Comparison of ENCODE assay signal across 26 cellular contexts in the genomic region with DNA sequence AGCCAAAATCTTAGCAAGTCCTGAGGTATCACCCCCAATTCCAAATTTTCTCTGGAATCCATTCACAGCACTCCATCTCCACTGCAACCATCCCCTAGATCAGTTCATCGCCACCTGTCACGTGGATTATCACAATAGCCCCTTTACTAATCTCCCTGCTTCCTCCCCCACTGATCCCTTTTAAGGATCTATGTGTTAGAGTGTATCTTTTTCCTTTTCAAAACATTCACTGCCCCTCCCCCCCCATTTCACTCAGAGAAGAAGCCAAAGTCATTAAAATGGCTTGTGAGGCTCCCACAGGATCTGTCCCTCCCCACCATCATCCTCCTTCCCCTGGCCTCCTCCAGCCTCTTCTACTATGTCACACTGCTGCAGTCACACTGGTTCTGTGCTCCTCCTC. TPM values are rescaled to one million over a fixed set of nuclear protein-coding genes. Genes with fewer than 3 reads are reported as not detected.
DNase-seq lines count a peak whose midpoint lies in the region; ATAC-seq, FAIRE-seq and TF ChIP-seq lines count a peak whose summit lies in the region.
"Had no signal": no experiment of that assay in that cellular context is flagged by ENCODE, and none has a peak within 500 bp of the region (broad histone marks: within the 10 kb centered on the region; RNA-seq: fewer than 3 reads in every experiment).

No MANE protein-coding gene starts in this region.

- H4K20me1 ChIP-seq in HepG2 (ENCODE audit: insufficient read depth, low read length), result no peaks in the 10 kb centered on the region

- CTCF ChIA-PET in HepG2 (lab: Yijun Ruan, JAX; ENCODE audit: low intra/inter-chr PET ratio, low total read pairs), result no interaction called here

- no peak overlapping the region for H3K27ac ChIP-seq in HepG2 (ENCODE audit: extremely low read length, insufficient read depth, low read length)
- no peak overlapping the region for H3K27ac ChIP-seq in right lobe of liver
- peak overlapping the region; percentile 41 for H3K27ac ChIP-seq in WERI-Rb-1
- no peak overlapping the region for H3K27ac ChIP-seq in neuronal stem cell (replicated peaks; ENCODE audit: low read length)
- no peak overlapping the region for H3K27ac ChIP-seq in heart right ventricle
- H3K27ac ChIP-seq: 22Rv1, A549, C4-2B, GM23248, HL-60 had no signal

- no peak overlapping the region for H2BK120ac ChIP-seq in neuronal stem cell (ENCODE audit: low read depth, low read length)

- H3K4me1 ChIP-seq in HepG2 (ENCODE audit: insufficient read depth, low read length), result peaks cover 16% of the 10 kb centered on the region; the same call in 1 of the 2 replicates
- H3K4me1 ChIP-seq in right lobe of liver, result peaks cover 0 to 14% (median 3%) of the 10 kb centered on the region in 4 donors
- H3K4me1 ChIP-seq in neuronal stem cell (ENCODE audit: control insufficient read depth in 2 of 2, insufficient read depth in 1 of 2, low read depth in 1 of 2, low read length in 2 of 2), result peaks cover 6 to 9% of the 10 kb centered on the region in 2 donors
- peaks cover 0 to 18% (median 16%) of the 10 kb centered on the region in 9 donors for H3K4me1 ChIP-seq in heart right ventricle

- no peak for FAIRE-seq in HepG2 (lab: Jason Lieb, UNC)
- no peak for FAIRE-seq in GM19239 (lab: Jason Lieb, UNC)
- FAIRE-seq: A549, GM12878, H54, K562 had no signal

- H3K79me1 ChIP-seq in neuronal stem cell (ENCODE audit: low read depth, low read length), result no peaks in the 10 kb centered on the region

- no peak for TF ChIP-seq POLR2A in HepG2 (IDR thresholded peaks at IDR 0.05; ENCODE audit: insufficient read depth in 1 of 2, low read depth in 2 of 2, low read length in 2 of 2)
- TF ChIP-seq POLR2A in right lobe of liver (IDR thresholded peaks at IDR 0.05), result no peak

- H3K23ac ChIP-seq in neuronal stem cell (ENCODE audit: low read depth, low read length, poor library complexity), result no peak overlapping the region

- no peak overlapping the region for H2BK15ac ChIP-seq in neuronal stem cell (ENCODE audit: low read length)

- H3K4me3 ChIP-seq in HepG2 (replicated peaks in 1 of 3; ENCODE audit: insufficient read depth in 1 of 3, low read depth in 2 of 3, low read length in 3 of 3) (no peak overlapping the region), right lobe of liver (no peak overlapping the region), WERI-Rb-1 (ENCODE audit: low read depth, low read length) (no peak overlapping the region), neuronal stem cell (ENCODE audit: low read length in 2 of 2) (no peak overlapping the region), heart right ventricle (no peak overlapping the region)
- H3K4me3 ChIP-seq: A549, GM12878, GM23248, K562 had no signal

- no peak overlapping the region for H3K4ac ChIP-seq in neuronal stem cell (ENCODE audit: low read length)

- H3K36me3 ChIP-seq in HepG2 (replicated peaks in 1 of 2; ENCODE audit: control insufficient read depth in 1 of 2, insufficient read depth in 2 of 2, low read length in 2 of 2) (no peaks in the 10 kb centered on the region), right lobe of liver (no peaks in the 10 kb centered on the region), WERI-Rb-1 (no peaks in the 10 kb centered on the region), neuronal stem cell (replicated peaks in 1 of 2; ENCODE audit: control insufficient read depth in 2 of 2, insufficient read depth in 2 of 2, low read length in 2 of 2) (no peaks in the 10 kb centered on the region), heart right ventricle (no peaks in the 10 kb centered on the region)

- TF ChIP-seq CTCF in HepG2 (CRISPR knock-in tag; IDR thresholded peaks at IDR 0.05) (no peak), right lobe of liver (IDR thresholded peaks at IDR 0.05) (no peak), WERI-Rb-1 (IDR thresholded peaks at IDR 0.05; ENCODE audit: low read depth, low read length) (no peak), heart right ventricle (IDR thresholded peaks at IDR 0.05) (no peak)

- no peak overlapping the region for H2AK5ac ChIP-seq in neuronal stem cell (ENCODE audit: low read depth, low read length)

- H3K18ac ChIP-seq in neuronal stem cell (ENCODE audit: low read length), result no peak overlapping the region

- H2BK5ac ChIP-seq in neuronal stem cell (ENCODE audit: low read length), result no peak overlapping the region

- DNase-seq in HepG2 (ENCODE audit: low spot score) (no peak), right lobe of liver (no peak), NCI-H82 (lab: John Stamatoyannopoulos, UW) (peak; percentile 96), WERI-Rb-1 (peak; percentile 65), neuronal stem cell (ENCODE audit: low spot score) (no peak), heart right ventricle (no peak), GM19239 (ENCODE audit: insufficient read length, low spot score) (no peak)
- DNase-seq: AML-193; Caco-2; CD4-positive, alpha-beta T cell; DMS 273 treated with DMSO at 0.1 percent for 48 hours; DMS53; DND-41; EL; GM23248; HCEC 1CT; HFFc6; IMR-90 had no signal

- BruUV-seq in HepG2 (replicated peaks; lab: Mats Ljungman, UMichigan), result no TSS peak

- peaks cover 3 to 34% of the 10 kb centered on the region in 2 experiments; a peak in 4 of 5 replicates for H3K27me3 ChIP-seq in HepG2 (ENCODE audit: control insufficient read depth in 1 of 2, insufficient read depth in 2 of 2, low read length in 2 of 2)
- no peaks in the 10 kb centered on the region for H3K27me3 ChIP-seq in right lobe of liver
- H3K27me3 ChIP-seq in WERI-Rb-1 (ENCODE audit: insufficient read depth, low read depth, severe bottlenecking), result no peaks in the 10 kb centered on the region
- peaks cover 5 to 66% (median 26%) of the 10 kb centered on the region in 3 experiments for H3K27me3 ChIP-seq in neuronal stem cell (ENCODE audit: control insufficient read depth in 3 of 3, insufficient read depth in 3 of 3, low read depth in 1 of 3, low read length in 3 of 3)
- H3K27me3 ChIP-seq in heart right ventricle, result peaks cover 0 to 33% (median 18%) of the 10 kb centered on the region in 7 donors

- H3K79me2 ChIP-seq in HepG2 (ENCODE audit: insufficient read depth, low read length), result no peaks in the 10 kb centered on the region

- H3K14ac ChIP-seq in neuronal stem cell (ENCODE audit: low read length), result no peak overlapping the region

- no peak overlapping the region for H2AFZ ChIP-seq in HepG2 (ENCODE audit: low read length)
- no peak overlapping the region for H2AFZ ChIP-seq in neuronal stem cell (ENCODE audit: low read length)
- H2AFZ ChIP-seq: GM23248 had no signal

- no peak overlapping the region for H3K4me2 ChIP-seq in HepG2 (ENCODE audit: low read depth, low read length)
- no peak overlapping the region for H3K4me2 ChIP-seq in neuronal stem cell (ENCODE audit: insufficient read depth, low read length, poor library complexity, severe bottlenecking)
- H3K4me2 ChIP-seq: A549 had no signal

- no peaks in the 10 kb centered on the region for H3K9me3 ChIP-seq in HepG2 (ENCODE audit: low read length)
- no peaks in the 10 kb centered on the region for H3K9me3 ChIP-seq in right lobe of liver
- no peaks in the 10 kb centered on the region for H3K9me3 ChIP-seq in WERI-Rb-1 (ENCODE audit: severe bottlenecking)
- H3K9me3 ChIP-seq in neuronal stem cell (replicated peaks in 1 of 2; ENCODE audit: control insufficient read depth in 2 of 2, insufficient read depth in 1 of 2, low read depth in 1 of 2, low read length in 2 of 2), result peaks cover 0 to 3% of the 10 kb centered on the region in 2 donors
- H3K9me3 ChIP-seq in heart right ventricle, result no peaks in the 10 kb centered on the region
- H3K9me3 ChIP-seq: A549, Caco-2 had no signal

- no peak overlapping the region for H4K91ac ChIP-seq in neuronal stem cell (ENCODE audit: low read depth, low read length, poor library complexity)

- in situ Hi-C loops in HepG2 (cut with HindIII; ENCODE audit: extremely low pct_ligation_motif_present, low pct_unique_long_range_greater_than_20kb), result no loop called here

- H2BK12ac ChIP-seq in neuronal stem cell (ENCODE audit: low read length), result no peak overlapping the region

- no peak for TF ChIP-seq EP300 in HepG2 (IDR thresholded peaks at IDR 0.05; ENCODE audit: low read depth in 2 of 2, low read length in 2 of 2)
- TF ChIP-seq EP300 in HepG2 (CRISPR knock-in tag; IDR thresholded peaks at IDR 0.05; ENCODE audit: borderline replicate concordance), result no peak

- intact Hi-C loops in HepG2 (cut with micrococcal nuclease; ENCODE audit: unreplicated experiment) (no loop called here), right lobe of liver (cut with DNase I) (no loop called here), heart right ventricle (cut with DNase I) (no loop called here)

- 53% methylated on average over 2 of the region's 2 CpGs for WGBS in HepG2 (ENCODE audit: low lambda C conversion rate)
- 56% methylated on average over 2 of the region's 2 CpGs for WGBS in right lobe of liver (ENCODE audit: insufficient coverage, low coverage, low lambda C conversion rate, missing lambda C conversion rate)
- WGBS in neuronal stem cell (ENCODE audit: extremely low coverage in 2 of 2, insufficient read length in 2 of 2, insufficient replicate concordance in 1 of 2), 2 donors, result no CpG with 5 or more reads among the region's 2 CpGs
- WGBS in heart right ventricle, 2 donors, result 73 to 83% methylated on average over 2 of the region's 2 CpGs

- ATAC-seq in HepG2 (no peak), right lobe of liver (no peak), GM18520 (IDR thresholded peaks at IDR 0.05; ENCODE audit: unreplicated experiment) (no peak), heart right ventricle (no peak)
- ATAC-seq: A549, GM12878, K562 had no signal

- H4K8ac ChIP-seq in neuronal stem cell (ENCODE audit: low read depth, low read length), result no peak overlapping the region

- TF ChIP-seq RAD21 in HepG2 (CRISPR knock-in tag; IDR thresholded peaks at IDR 0.05), result no peak

- POLR2A ChIA-PET in HepG2 (lab: Yijun Ruan, JAX), result no interaction called here

- H3K9ac ChIP-seq in HepG2 (ENCODE audit: insufficient read depth, low read depth, low read length) (no peak overlapping the region), neuronal stem cell (ENCODE audit: low read depth, low read length, poor library complexity) (peak overlapping the region; percentile 60)
- H3K9ac ChIP-seq: GM23248 had no signal

RNA-seq across cellular contexts. Expression of a gene that starts 18.4 kb away (rescaled TPM):
- total RNA-seq in HepG2 (2016; rRNA removed; fragmentation: Illumina TruSeq; extraction: Trizol), result 2.5 and 5.8 TPM in 2 replicates
- 2.5 and 4.4 TPM in 2 replicates for total RNA-seq in HepG2 (2016; cell fraction: cytosol; rRNA removed; fragmentation: Illumina TruSeq; extraction: Trizol; ENCODE audit: low read depth)
- 4.1 and 5.3 TPM in 2 replicates for total RNA-seq in HepG2 (2016; cell fraction: insoluble cytoplasmic fraction; rRNA removed; fragmentation: Illumina TruSeq; extraction: Trizol)
- total RNA-seq in HepG2 (2016; cell fraction: membrane; rRNA removed; fragmentation: Illumina TruSeq; extraction: Trizol), result 3.0 and 4.9 TPM in 2 replicates
- total RNA-seq in HepG2 (2016; cell fraction: nucleus; rRNA removed; fragmentation: Illumina TruSeq; extraction: Trizol), result 3.3 and 6.5 TPM in 2 replicates
- polyA plus RNA-seq in HepG2 (2011; rRNA removed), result 137 and 149 TPM in 2 replicates
- 115 and 170 TPM in 2 replicates for polyA plus RNA-seq in HepG2 (2011; cell fraction: cytosol; rRNA removed)
- polyA plus RNA-seq in HepG2 (2011; cell fraction: nucleus; rRNA removed), result 334 and 438 TPM in 2 replicates
- polyA plus RNA-seq in HepG2 (2012), result 64.5 and 105 TPM in 2 replicates
- 3.0 and 3.3 TPM in 2 replicates for polyA plus RNA-seq in HepG2 (2016; cell fraction: cytosol; fragmentation: Illumina TruSeq; extraction: Trizol; ENCODE audit: low read depth)
- polyA plus RNA-seq in HepG2 (2016; cell fraction: insoluble cytoplasmic fraction; fragmentation: Illumina TruSeq; extraction: Trizol; ENCODE audit: low read depth), result 2.3 and 4.7 TPM in 2 replicates
- 3.0 TPM in 2 replicates for polyA plus RNA-seq in HepG2 (2016; cell fraction: membrane; fragmentation: Illumina TruSeq; extraction: Trizol; ENCODE audit: low read depth)
- polyA plus RNA-seq in HepG2 (2016; cell fraction: nucleus; fragmentation: Illumina TruSeq; extraction: Trizol; ENCODE audit: insufficient read depth, low read depth), result 9.7 and 14.0 TPM in 2 replicates
- polyA minus RNA-seq in HepG2 (2011; rRNA and poly(A)+ RNA removed; ENCODE audit: low replicate concordance), result 2.7 and 72.2 TPM in 2 replicates
- polyA minus RNA-seq in HepG2 (2011; cell fraction: cytosol; rRNA and poly(A)+ RNA removed), result 33.7 and 35.8 TPM in 2 replicates
- polyA minus RNA-seq in HepG2 (2011; cell fraction: nucleus; rRNA and poly(A)+ RNA removed), result 26.8 and 32.9 TPM in 2 replicates
- total RNA-seq in right lobe of liver, result 10 to 100 TPM in 1 of 6 experiments, 1 to 10 TPM in 5; 1.7 to 13.8 (median 3.6) TPM
- 3.1 TPM for polyA plus RNA-seq in neuronal stem cell (2013, experiment 1 of 2)
- 3.2 TPM for polyA plus RNA-seq in neuronal stem cell (2013, experiment 2 of 2)
- total RNA-seq in heart right ventricle, result 10 to 100 TPM in 1 of 10 donors, 1 to 10 TPM in 9; 2.7 to 11.7 (median 4.1) TPM
- polyA plus RNA-seq in heart right ventricle, result 1 to 10 TPM; 4.4 to 8.7 TPM

RNA-seq across cellular contexts. Expression of a gene that starts 55.3 kb away (rescaled TPM):
- total RNA-seq in HepG2 (2016; rRNA removed; fragmentation: Illumina TruSeq; extraction: Trizol) (224 and 407 TPM in 2 replicates), right lobe of liver (100 to 1,000 TPM in 4 of 6 experiments, 10 to 100 TPM in 2; 82.7 to 129 (median 112) TPM), heart right ventricle (100 to 1,000 TPM in 6 of 10 donors, 10 to 100 TPM in 4; 40.9 to 143 (median 102) TPM)
- 309 and 324 TPM in 2 replicates for total RNA-seq in HepG2 (2016; cell fraction: cytosol; rRNA removed; fragmentation: Illumina TruSeq; extraction: Trizol; ENCODE audit: low read depth)
- 220 and 420 TPM in 2 replicates for total RNA-seq in HepG2 (2016; cell fraction: insoluble cytoplasmic fraction; rRNA removed; fragmentation: Illumina TruSeq; extraction: Trizol)
- 396 and 433 TPM in 2 replicates for total RNA-seq in HepG2 (2016; cell fraction: membrane; rRNA removed; fragmentation: Illumina TruSeq; extraction: Trizol)
- 264 and 296 TPM in 2 replicates for total RNA-seq in HepG2 (2016; cell fraction: nucleus; rRNA removed; fragmentation: Illumina TruSeq; extraction: Trizol)
- polyA plus RNA-seq in HepG2 (2011; rRNA removed) (610 and 670 TPM in 2 replicates), heart right ventricle (100 to 1,000 TPM; 101 to 129 TPM)
- 697 and 907 TPM in 2 replicates for polyA plus RNA-seq in HepG2 (2011; cell fraction: cytosol; rRNA removed)
- polyA plus RNA-seq in HepG2 (2011; cell fraction: nucleus; rRNA removed), result 512 and 519 TPM in 2 replicates
- polyA plus RNA-seq in HepG2 (2012), result 356 and 493 TPM in 2 replicates
- polyA plus RNA-seq in HepG2 (2016; cell fraction: cytosol; fragmentation: Illumina TruSeq; extraction: Trizol; ENCODE audit: low read depth), result 247 and 288 TPM in 2 replicates
- 179 and 200 TPM in 2 replicates for polyA plus RNA-seq in HepG2 (2016; cell fraction: insoluble cytoplasmic fraction; fragmentation: Illumina TruSeq; extraction: Trizol; ENCODE audit: low read depth)
- 343 and 357 TPM in 2 replicates for polyA plus RNA-seq in HepG2 (2016; cell fraction: membrane; fragmentation: Illumina TruSeq; extraction: Trizol; ENCODE audit: low read depth)
- 461 and 472 TPM in 2 replicates for polyA plus RNA-seq in HepG2 (2016; cell fraction: nucleus; fragmentation: Illumina TruSeq; extraction: Trizol; ENCODE audit: insufficient read depth, low read depth)
- polyA minus RNA-seq in HepG2 (2011; rRNA and poly(A)+ RNA removed; ENCODE audit: low replicate concordance), result 491 and 704 TPM in 2 replicates
- 143 and 159 TPM in 2 replicates for polyA minus RNA-seq in HepG2 (2011; cell fraction: cytosol; rRNA and poly(A)+ RNA removed)
- polyA minus RNA-seq in HepG2 (2011; cell fraction: nucleus; rRNA and poly(A)+ RNA removed), result 106 and 126 TPM in 2 replicates
- polyA plus RNA-seq in neuronal stem cell (2013, experiment 1 of 2), result 177 TPM
- 162 TPM for polyA plus RNA-seq in neuronal stem cell (2013, experiment 2 of 2)

Comparison
In these comparisons a context has a peak if more than half of its experiments do, and no peak if none do; other contexts are left out.
1. DNase-seq: peak in NCI-H82 (single experiment) and WERI-Rb-1 (single experiment); none in HepG2 (single experiment), right lobe of liver (0 of 3), neuronal stem cell (single experiment), heart right ventricle (0 of 2) and GM19239 (single experiment).